11 cellular contexts compared by ENCODE assay signal in the genomic region with DNA sequence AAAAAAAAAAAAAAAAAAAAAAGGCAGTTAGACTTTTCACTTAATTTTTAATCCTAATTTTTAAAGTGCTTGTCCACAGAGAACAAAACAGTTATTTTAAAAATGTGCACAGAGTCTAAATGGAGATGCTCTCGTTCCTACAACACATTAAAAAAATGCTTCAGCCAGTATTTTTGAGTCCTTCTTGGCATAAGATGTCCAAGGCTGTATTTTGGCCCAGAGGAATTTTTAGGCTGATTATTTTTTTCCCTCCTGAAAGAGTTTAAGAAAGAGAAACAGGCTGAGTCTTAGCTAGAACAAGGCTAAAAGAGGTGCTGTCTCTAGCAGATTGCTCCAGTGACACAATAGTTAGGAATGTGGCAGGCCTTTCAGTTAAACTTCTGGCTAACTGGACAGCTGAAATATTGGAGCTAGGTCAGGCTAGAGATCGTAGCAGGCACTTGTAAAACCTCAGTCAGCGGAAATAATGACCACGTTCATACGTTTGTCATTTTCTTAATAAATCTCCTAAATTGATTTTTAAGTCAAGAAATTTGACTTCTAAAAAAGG.
DNase-seq lines count a peak whose midpoint lies in the region; ATAC-seq and TF ChIP-seq lines count a peak whose summit lies in the region.
"Had no signal": no experiment of that assay in that cellular context is flagged by ENCODE, and none has a peak within 500 bp of the region (broad histone marks: within the 10 kb centered on the region; RNA-seq: fewer than 3 reads in every experiment).

No MANE protein-coding gene starts in this region.

- no peak overlapping the region for H3K27ac ChIP-seq in RWPE2 (ENCODE audit: poor library complexity, severe bottlenecking)

- no peaks in the 10 kb centered on the region for H3K4me1 ChIP-seq in RWPE2 (ENCODE audit: insufficient read depth, poor library complexity, severe bottlenecking)

- TF ChIP-seq CTCF in BJ (IDR thresholded peaks at IDR 0.05; ENCODE audit: insufficient read depth, low read depth, low read length), result no peak
- TF ChIP-seq CTCF in RWPE2 (IDR thresholded peaks at IDR 0.05; ENCODE audit: poor library complexity, severe bottlenecking), result no peak
- TF ChIP-seq CTCF in fibroblast of villous mesenchyme (IDR thresholded peaks at IDR 0.05; ENCODE audit: insufficient read depth, low read depth, low read length), result no peak

- H3K36me3 ChIP-seq in BJ (ENCODE audit: control insufficient read depth, insufficient read depth, low read length) (no peaks in the 10 kb centered on the region), RWPE2 (ENCODE audit: low read depth) (no peaks in the 10 kb centered on the region)

- DNase-seq in BJ (ENCODE audit: low read depth) (peak; percentile 53), RWPE2 (ENCODE audit: low spot score) (no peak), fibroblast of villous mesenchyme (ENCODE audit: low read depth) (peak; percentile 52), non-pigmented ciliary epithelial cell (ENCODE audit: low read depth) (peak; percentile 70), DMS114 treated with DMSO at 0.1 percent for 48 hours (lab: John Stamatoyannopoulos, UW; ENCODE audit: unreplicated experiment) (no peak), NCI-H2081 treated with DMSO at 0.1 percent for 48 hours (lab: John Stamatoyannopoulos, UW) (no peak)
- no peak for DNase-seq in central memory CD4-positive, alpha-beta T cell
- DNase-seq: CD4-positive, alpha-beta memory T cell; NCI-H1105 treated with DMSO at 0.1 percent for 48 hours; stimulated activated CD4-positive, alpha-beta T cell treated with anti-CD3 and anti-CD28 coated beads, Interleukin-4, amount 100 ng/mL, for 24 hours had no signal

- POLR2A ChIA-PET in BJ (lab: Charles Lee), result no interaction called here

- H3K27me3 ChIP-seq in BJ (ENCODE audit: control insufficient read depth, insufficient read depth, low read length), result no peaks in the 10 kb centered on the region
- no peaks in the 10 kb centered on the region for H3K27me3 ChIP-seq in RWPE2 (ENCODE audit: insufficient read depth, poor library complexity, severe bottlenecking)

- H3K9me3 ChIP-seq in RWPE2 (ENCODE audit: severe bottlenecking), result no peaks in the 10 kb centered on the region

- CTCF ChIA-PET in BJ (lab: Yijun Ruan, JAX), result no interaction called here

- H3K4me3 ChIP-seq in BJ (ENCODE audit: low read depth, low read length) (no peak overlapping the region), RWPE2 (ENCODE audit: severe bottlenecking) (no peak overlapping the region), fibroblast of villous mesenchyme (ENCODE audit: low read depth, low read length) (no peak overlapping the region)

- ATAC-seq in RWPE2 (ENCODE audit: low read depth) (peak; percentile 64; the same call in 2 of the 3 replicates), GM21447 (IDR thresholded peaks at IDR 0.05; ENCODE audit: unreplicated experiment) (no peak)

Comparison
In these comparisons a context has a peak if more than half of its experiments do, and no peak if none do; other contexts are left out.
1. DNase-seq: peak in BJ (single experiment), fibroblast of villous mesenchyme (single experiment) and non-pigmented ciliary epithelial cell (single experiment); none in RWPE2 (single experiment), DMS114 treated with DMSO at 0.1 percent for 48 hours (single experiment), NCI-H2081 treated with DMSO at 0.1 percent for 48 hours (single experiment) and central memory CD4-positive, alpha-beta T cell (single experiment).